1 cellular context compared by ENCODE assay signal in the genomic region with DNA sequence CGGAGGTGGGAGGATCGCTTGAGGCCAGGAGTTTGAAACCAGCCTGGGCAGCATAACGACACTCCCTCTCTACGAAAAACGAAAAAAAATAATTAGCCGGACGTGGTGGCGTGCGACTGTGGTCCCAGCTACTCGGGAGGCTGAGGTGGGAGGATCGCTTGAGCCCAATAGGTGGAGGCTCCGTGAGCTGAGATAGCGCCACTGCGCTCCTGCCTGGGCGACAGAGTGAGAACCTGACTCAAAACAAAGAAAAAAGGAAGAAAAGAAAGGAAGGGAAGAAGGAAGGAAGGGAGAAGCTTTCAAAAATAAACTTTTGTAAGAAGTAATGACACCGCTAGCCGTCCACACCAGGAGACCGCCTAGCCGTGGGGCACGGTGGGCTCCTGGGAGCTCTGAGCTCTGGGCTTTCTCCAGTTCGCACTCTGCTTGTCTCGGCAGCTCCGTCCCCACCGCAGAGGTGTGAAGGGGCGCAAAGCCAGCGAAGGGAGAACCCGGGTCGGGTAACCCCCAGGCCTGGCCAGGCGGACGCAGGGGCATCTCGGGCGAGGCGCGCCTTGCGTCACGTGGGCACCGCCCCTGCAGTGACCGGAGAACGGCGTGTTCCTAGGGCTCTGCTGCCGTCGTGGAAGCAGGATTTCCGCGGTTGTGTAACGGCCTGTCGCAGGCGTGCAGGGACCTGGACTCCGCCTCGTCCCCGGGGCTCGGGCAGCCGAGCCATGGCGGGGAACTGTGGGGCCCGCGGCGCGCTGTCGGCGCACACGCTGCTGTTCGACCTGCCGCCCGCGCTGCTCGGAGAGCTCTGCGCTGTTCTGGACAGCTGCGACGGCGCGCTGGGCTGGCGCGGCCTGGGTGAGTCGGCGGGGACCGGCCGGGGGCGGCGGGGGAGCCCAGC.
TF ChIP-seq lines count a peak whose summit lies in the region.

A gene with protein sequence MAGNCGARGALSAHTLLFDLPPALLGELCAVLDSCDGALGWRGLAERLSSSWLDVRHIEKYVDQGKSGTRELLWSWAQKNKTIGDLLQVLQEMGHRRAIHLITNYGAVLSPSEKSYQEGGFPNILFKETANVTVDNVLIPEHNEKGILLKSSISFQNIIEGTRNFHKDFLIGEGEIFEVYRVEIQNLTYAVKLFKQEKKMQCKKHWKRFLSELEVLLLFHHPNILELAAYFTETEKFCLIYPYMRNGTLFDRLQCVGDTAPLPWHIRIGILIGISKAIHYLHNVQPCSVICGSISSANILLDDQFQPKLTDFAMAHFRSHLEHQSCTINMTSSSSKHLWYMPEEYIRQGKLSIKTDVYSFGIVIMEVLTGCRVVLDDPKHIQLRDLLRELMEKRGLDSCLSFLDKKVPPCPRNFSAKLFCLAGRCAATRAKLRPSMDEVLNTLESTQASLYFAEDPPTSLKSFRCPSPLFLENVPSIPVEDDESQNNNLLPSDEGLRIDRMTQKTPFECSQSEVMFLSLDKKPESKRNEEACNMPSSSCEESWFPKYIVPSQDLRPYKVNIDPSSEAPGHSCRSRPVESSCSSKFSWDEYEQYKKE (plus strand): TSS at position 631 of the 892 bp plus-strand sequence. CDS start 86 bp downstream, at position 717.

TF ChIP-seq in GM12878, 131 proteins besides CTCF, POLR2A, EP300 and RAD21 (continued from another document):
- TF ChIP-seq, protein P1, sequence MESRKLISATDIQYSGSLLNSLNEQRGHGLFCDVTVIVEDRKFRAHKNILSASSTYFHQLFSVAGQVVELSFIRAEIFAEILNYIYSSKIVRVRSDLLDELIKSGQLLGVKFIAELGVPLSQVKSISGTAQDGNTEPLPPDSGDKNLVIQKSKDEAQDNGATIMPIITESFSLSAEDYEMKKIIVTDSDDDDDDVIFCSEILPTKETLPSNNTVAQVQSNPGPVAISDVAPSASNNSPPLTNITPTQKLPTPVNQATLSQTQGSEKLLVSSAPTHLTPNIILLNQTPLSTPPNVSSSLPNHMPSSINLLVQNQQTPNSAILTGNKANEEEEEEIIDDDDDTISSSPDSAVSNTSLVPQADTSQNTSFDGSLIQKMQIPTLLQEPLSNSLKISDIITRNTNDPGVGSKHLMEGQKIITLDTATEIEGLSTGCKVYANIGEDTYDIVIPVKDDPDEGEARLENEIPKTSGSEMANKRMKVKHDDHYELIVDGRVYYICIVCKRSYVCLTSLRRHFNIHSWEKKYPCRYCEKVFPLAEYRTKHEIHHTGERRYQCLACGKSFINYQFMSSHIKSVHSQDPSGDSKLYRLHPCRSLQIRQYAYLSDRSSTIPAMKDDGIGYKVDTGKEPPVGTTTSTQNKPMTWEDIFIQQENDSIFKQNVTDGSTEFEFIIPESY (IDR thresholded peaks at IDR 0.05): peak; percentile 84; the same call in 1 of the 2 replicates
- TF ChIP-seq, protein P2, sequence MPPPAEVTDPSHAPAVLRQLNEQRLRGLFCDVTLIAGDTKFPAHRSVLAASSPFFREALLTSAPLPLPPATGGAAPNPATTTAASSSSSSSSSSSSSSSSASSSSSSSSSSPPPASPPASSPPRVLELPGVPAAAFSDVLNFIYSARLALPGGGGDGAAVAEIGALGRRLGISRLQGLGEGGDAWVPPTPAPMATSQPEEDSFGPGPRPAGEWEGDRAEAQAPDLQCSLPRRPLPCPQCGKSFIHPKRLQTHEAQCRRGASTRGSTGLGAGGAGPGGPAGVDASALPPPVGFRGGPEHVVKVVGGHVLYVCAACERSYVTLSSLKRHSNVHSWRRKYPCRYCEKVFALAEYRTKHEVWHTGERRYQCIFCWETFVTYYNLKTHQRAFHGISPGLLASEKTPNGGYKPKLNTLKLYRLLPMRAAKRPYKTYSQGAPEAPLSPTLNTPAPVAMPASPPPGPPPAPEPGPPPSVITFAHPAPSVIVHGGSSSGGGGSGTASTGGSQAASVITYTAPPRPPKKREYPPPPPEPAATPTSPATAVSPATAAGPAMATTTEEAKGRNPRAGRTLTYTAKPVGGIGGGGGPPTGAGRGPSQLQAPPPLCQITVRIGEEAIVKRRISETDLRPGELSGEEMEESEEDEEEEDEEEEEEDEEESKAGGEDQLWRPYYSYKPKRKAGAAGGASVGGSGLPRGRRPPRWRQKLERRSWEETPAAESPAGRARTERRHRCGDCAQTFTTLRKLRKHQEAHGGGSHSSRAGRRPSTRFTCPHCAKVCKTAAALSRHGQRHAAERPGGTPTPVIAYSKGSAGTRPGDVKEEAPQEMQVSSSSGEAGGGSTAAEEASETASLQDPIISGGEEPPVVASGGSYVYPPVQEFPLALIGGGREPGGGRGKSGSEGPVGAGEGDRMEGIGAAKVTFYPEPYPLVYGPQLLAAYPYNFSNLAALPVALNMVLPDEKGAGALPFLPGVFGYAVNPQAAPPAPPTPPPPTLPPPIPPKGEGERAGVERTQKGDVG (CRISPR knock-in tag; IDR thresholded peaks at IDR 0.05): no peak
- TF ChIP-seq ESRRA (IDR thresholded peaks at IDR 0.05; ENCODE audit: low read length) (no peak), NRF1 (conservative IDR thresholded peaks at IDR 0.05; ENCODE audit: low read depth, low read length) (no peak), JUNB (IDR thresholded peaks at IDR 0.05) (no peak), TARDBP (IDR thresholded peaks at IDR 0.05; ENCODE audit: borderline replicate concordance) (no peak), CEBPB (IDR thresholded peaks at IDR 0.05; ENCODE audit: borderline replicate concordance in 1 of 2, low read depth in 2 of 2, low read length in 2 of 2) (0 out of 4 replicates have a peak, but pooled peaks of 1 of the 2 experiments have one; percentile 29), LARP7 (IDR thresholded peaks at IDR 0.05) (0 out of 2 replicates have a peak, but pooled peaks have one; percentile 73), RAD51 (IDR thresholded peaks at IDR 0.05) (peak; percentile 68), SIX5 (IDR thresholded peaks at IDR 0.05; ENCODE audit: low read depth, low read length, severe bottlenecking) (no peak), IKZF1 (conservative IDR thresholded peaks at IDR 0.05) (peak; percentile 85)
- TF ChIP-seq, protein P3, sequence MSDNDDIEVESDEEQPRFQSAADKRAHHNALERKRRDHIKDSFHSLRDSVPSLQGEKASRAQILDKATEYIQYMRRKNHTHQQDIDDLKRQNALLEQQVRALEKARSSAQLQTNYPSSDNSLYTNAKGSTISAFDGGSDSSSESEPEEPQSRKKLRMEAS (IDR thresholded peaks at IDR 0.05; ENCODE audit: low read depth, low read length): no peak; the same call in 1 of the 2 replicates
- TF ChIP-seq, protein P4, sequence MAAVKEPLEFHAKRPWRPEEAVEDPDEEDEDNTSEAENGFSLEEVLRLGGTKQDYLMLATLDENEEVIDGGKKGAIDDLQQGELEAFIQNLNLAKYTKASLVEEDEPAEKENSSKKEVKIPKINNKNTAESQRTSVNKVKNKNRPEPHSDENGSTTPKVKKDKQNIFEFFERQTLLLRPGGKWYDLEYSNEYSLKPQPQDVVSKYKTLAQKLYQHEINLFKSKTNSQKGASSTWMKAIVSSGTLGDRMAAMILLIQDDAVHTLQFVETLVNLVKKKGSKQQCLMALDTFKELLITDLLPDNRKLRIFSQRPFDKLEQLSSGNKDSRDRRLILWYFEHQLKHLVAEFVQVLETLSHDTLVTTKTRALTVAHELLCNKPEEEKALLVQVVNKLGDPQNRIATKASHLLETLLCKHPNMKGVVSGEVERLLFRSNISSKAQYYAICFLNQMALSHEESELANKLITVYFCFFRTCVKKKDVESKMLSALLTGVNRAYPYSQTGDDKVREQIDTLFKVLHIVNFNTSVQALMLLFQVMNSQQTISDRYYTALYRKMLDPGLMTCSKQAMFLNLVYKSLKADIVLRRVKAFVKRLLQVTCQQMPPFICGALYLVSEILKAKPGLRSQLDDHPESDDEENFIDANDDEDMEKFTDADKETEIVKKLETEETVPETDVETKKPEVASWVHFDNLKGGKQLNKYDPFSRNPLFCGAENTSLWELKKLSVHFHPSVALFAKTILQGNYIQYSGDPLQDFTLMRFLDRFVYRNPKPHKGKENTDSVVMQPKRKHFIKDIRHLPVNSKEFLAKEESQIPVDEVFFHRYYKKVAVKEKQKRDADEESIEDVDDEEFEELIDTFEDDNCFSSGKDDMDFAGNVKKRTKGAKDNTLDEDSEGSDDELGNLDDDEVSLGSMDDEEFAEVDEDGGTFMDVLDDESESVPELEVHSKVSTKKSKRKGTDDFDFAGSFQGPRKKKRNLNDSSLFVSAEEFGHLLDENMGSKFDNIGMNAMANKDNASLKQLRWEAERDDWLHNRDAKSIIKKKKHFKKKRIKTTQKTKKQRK (IDR thresholded peaks at IDR 0.05; ENCODE audit: low read depth, low read length): no peak
- TF ChIP-seq, protein P5, sequence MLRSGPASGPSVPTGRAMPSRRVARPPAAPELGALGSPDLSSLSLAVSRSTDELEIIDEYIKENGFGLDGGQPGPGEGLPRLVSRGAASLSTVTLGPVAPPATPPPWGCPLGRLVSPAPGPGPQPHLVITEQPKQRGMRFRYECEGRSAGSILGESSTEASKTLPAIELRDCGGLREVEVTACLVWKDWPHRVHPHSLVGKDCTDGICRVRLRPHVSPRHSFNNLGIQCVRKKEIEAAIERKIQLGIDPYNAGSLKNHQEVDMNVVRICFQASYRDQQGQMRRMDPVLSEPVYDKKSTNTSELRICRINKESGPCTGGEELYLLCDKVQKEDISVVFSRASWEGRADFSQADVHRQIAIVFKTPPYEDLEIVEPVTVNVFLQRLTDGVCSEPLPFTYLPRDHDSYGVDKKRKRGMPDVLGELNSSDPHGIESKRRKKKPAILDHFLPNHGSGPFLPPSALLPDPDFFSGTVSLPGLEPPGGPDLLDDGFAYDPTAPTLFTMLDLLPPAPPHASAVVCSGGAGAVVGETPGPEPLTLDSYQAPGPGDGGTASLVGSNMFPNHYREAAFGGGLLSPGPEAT (IDR thresholded peaks at IDR 0.05; ENCODE audit: low read depth): peak; percentile 38; the same call in 1 of the 2 replicates
- TF ChIP-seq, protein P6, sequence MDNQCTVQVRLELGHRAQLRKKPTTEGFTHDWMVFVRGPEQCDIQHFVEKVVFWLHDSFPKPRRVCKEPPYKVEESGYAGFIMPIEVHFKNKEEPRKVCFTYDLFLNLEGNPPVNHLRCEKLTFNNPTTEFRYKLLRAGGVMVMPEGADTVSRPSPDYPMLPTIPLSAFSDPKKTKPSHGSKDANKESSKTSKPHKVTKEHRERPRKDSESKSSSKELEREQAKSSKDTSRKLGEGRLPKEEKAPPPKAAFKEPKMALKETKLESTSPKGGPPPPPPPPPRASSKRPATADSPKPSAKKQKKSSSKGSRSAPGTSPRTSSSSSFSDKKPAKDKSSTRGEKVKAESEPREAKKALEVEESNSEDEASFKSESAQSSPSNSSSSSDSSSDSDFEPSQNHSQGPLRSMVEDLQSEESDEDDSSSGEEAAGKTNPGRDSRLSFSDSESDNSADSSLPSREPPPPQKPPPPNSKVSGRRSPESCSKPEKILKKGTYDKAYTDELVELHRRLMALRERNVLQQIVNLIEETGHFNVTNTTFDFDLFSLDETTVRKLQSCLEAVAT (IDR thresholded peaks at IDR 0.05): peak; percentile 95
